Comparison of ENCODE assay signal across 8 cellular contexts in the genomic region with DNA sequence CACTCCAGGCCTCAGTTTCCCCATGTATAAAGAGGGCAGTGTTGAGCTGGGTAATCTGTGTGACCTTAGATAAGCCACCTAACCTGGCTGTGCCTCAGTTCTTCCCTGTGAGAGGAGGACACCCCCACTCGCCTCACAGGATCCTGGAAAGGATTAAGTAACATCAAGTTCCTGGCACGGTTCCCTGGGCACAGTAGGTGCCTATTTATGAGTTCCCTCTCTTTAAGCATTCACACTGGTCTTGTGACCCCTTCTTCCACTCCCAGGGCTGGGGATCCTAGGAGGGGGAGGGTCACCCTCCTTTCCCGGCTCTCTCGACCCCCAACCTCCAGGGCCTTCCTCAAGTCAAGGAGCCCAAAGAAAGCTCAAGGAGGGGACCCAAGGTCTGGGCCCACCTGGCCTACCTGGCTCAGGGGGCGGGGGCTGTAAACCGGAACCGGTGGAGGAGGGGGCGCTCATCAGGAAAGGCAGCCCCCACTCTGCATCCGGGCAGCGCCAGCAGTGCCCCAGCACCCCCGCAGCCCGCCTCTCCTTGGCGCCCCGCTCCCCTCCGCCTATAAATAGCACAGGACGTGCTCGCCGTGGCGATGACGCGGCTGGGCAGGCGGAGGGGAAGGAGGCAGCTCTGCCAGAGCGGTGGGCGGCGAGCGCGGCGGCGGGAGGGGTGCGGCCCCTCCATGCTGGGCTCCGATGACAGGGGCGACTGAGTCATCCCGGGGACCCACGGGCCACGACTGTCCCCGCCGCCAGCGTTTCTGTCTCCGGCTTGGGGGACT. TPM values are rescaled to one million over a fixed set of nuclear protein-coding genes. Genes with fewer than 3 reads are reported as not detected.
A peak's percentile ranks its signal among the peaks of the same experiment; 100 is the strongest.
DNase-seq lines count a peak whose midpoint lies in the region; ATAC-seq and TF ChIP-seq lines count a peak whose summit lies in the region.

No MANE protein-coding gene starts in this region.

- H3K36me3 Mint-ChIP-seq in activated naive CD4-positive, alpha-beta T cell treated with anti-CD3 and anti-CD28 coated beads, Interleukin-2, amount 50 U/mL, for 72 hours: peaks cover 0 to 5% of the 10 kb centered on the region in 2 donors

- no peaks in the 10 kb centered on the region for H3K9me3 ChIP-seq in heart right ventricle
- H3K9me3 ChIP-seq in prostate gland: no peaks in the 10 kb centered on the region

- H3K27ac ChIP-seq in heart right ventricle (peak overlapping the region in 6 of 10 donors; percentile 13 to 50 (median 32)), prostate gland (peak overlapping the region; percentile 59 to 70)

- intact Hi-C loops in heart right ventricle (cut with DNase I): loop anchor here in 5 of 10 donors (2.0 to 5.0 kb wide), 2 partner anchors 33 to 35 kb away; no protein-coding TSS in a partner anchor
- intact Hi-C loops in prostate gland (cut with DNase I): loop anchor here (5.0 kb wide), 1 partner anchor 33 kb away; no protein-coding TSS in a partner anchor

- peak; percentile 67 for TF ChIP-seq POLR2A in prostate gland (IDR thresholded peaks at IDR 0.05)

- 2 to 3% methylated on average over 37 to 39 of the region's 39 CpGs for WGBS in heart right ventricle, 2 donors
- WGBS in prostate gland: under 1% methylated on average over 34 of the region's 39 CpGs

- peak overlapping the region; percentile 14 to 57 (median 50) for H3K4me3 ChIP-seq in heart right ventricle
- H3K4me3 ChIP-seq in prostate gland: peak overlapping the region; percentile 18 to 28

- peak; percentile 51 for DNase-seq in Daoy (ENCODE audit: low read depth)
- DNase-seq in RPMI8226: peak; percentile 74
- peak; percentile 65 to 68 for DNase-seq in activated naive CD4-positive, alpha-beta T cell treated with anti-CD3 and anti-CD28 coated beads, Interleukin-2, amount 50 U/mL, for 72 hours (ENCODE audit: low spot score in 2 of 2)
- peak; percentile 68 to 74 for DNase-seq in heart right ventricle
- DNase-seq in prostate gland (ENCODE audit: low spot score): peak; percentile 94
- peak; percentile 77 for DNase-seq in ureter (ENCODE audit: low spot score)

- TF ChIP-seq CTCF in heart right ventricle (IDR thresholded peaks at IDR 0.05): no peak
- peak in 1 of 4 experiments; percentile 5 for TF ChIP-seq CTCF in prostate gland (IDR thresholded peaks at IDR 0.05)

- ATAC-seq in activated naive CD4-positive, alpha-beta T cell treated with anti-CD3 and anti-CD28 coated beads, Interleukin-2, amount 50 U/mL, for 72 hours: peak; percentile 72 to 78
- ATAC-seq in heart right ventricle (peak; percentile 71 to 92 (median 78)), GM18907 (IDR thresholded peaks at IDR 0.05; ENCODE audit: unreplicated experiment) (no peak), HG03159 (IDR thresholded peaks at IDR 0.05; ENCODE audit: unreplicated experiment) (no peak)

- H3K9me3 Mint-ChIP-seq in activated naive CD4-positive, alpha-beta T cell treated with anti-CD3 and anti-CD28 coated beads, Interleukin-2, amount 50 U/mL, for 72 hours: no peaks in the 10 kb centered on the region

- peak overlapping the region in 1 of 2 donors; percentile 55 for H3K27ac Mint-ChIP-seq in activated naive CD4-positive, alpha-beta T cell treated with anti-CD3 and anti-CD28 coated beads, Interleukin-2, amount 50 U/mL, for 72 hours

- H3K27me3 ChIP-seq in heart right ventricle (peaks cover 0 to 17% (median 2%) of the 10 kb centered on the region in 7 donors), prostate gland (replicated peaks; ENCODE audit: insufficient read depth) (no peaks in the 10 kb centered on the region)

- H3K36me3 ChIP-seq in heart right ventricle (peaks cover 0 to 9% (median 7%) of the 10 kb centered on the region in 9 donors), prostate gland (peaks cover under 1 to 4% of the 10 kb centered on the region in 2 donors)

- H3K4me1 ChIP-seq in heart right ventricle (peaks cover 9 to 25% (median 18%) of the 10 kb centered on the region in 9 donors), prostate gland (replicated peaks) (peaks cover 17% of the 10 kb centered on the region)

RNA-seq across cellular contexts. Expression of gene RPL19, which starts 9.4 kb away (rescaled TPM):
- 2,153 and 2,499 TPM in 2 replicates for total RNA-seq in Daoy (2014; rRNA removed; shearing (Covaris generic))
- 1,000 to 10,000 TPM; 2,719 to 2,768 TPM for total RNA-seq in activated naive CD4-positive, alpha-beta T cell treated with anti-CD3 and anti-CD28 coated beads, Interleukin-2, amount 50 U/mL, for 72 hours
- 1,000 to 10,000 TPM in 3 of 10 donors, 100 to 1,000 TPM in 7; 907 to 1,150 (median 965) TPM for total RNA-seq in heart right ventricle
- 1,000 to 10,000 TPM; 1,654 to 3,029 TPM for polyA plus RNA-seq in heart right ventricle
- 1,000 to 10,000 TPM; 2,194 to 3,634 TPM for total RNA-seq in prostate gland
- 2,156 TPM for total RNA-seq in ureter

RNA-seq across cellular contexts. Expression of gene CACNB1, which starts 12.0 kb away (rescaled TPM):
- total RNA-seq in Daoy (2014; rRNA removed; shearing (Covaris generic)): 0.89 and 1.0 TPM in 2 replicates
- total RNA-seq in activated naive CD4-positive, alpha-beta T cell treated with anti-CD3 and anti-CD28 coated beads, Interleukin-2, amount 50 U/mL, for 72 hours: 10 to 100 TPM; 15.0 to 26.6 TPM
- total RNA-seq in heart right ventricle (1 to 10 TPM; 3.3 to 7.9 (median 4.6) TPM), prostate gland (10 to 100 TPM in 1 of 2 donors, 1 to 10 TPM in 1; 3.4 to 17.8 TPM), ureter (19.1 TPM)
- 10 to 100 TPM in 1 of 2 donors, 1 to 10 TPM in 1; 6.8 to 11.5 TPM for polyA plus RNA-seq in heart right ventricle

RNA-seq across cellular contexts. Expression of gene STAC2, which starts 16.2 kb away (rescaled TPM):
- total RNA-seq in Daoy (2014; rRNA removed; shearing (Covaris generic)): 0.06 TPM in 1 of 2 replicates, not detected in the other
- not detected for total RNA-seq in activated naive CD4-positive, alpha-beta T cell treated with anti-CD3 and anti-CD28 coated beads, Interleukin-2, amount 50 U/mL, for 72 hours
- 1 to 10 TPM in 3 of 10 donors, under 1 TPM in 6, not detected in 1; 0.09 to 2.0 (median 0.37) TPM for total RNA-seq in heart right ventricle
- polyA plus RNA-seq in heart right ventricle: 1 to 10 TPM in 1 of 2 donors, under 1 TPM in 1; 0.51 to 4.9 TPM
- total RNA-seq in prostate gland: 1 to 10 TPM; 3.9 to 4.8 TPM
- total RNA-seq in ureter: 1.6 TPM

RNA-seq across cellular contexts. Expression of gene ARL5C, which starts 43.5 kb away (rescaled TPM):
- total RNA-seq in Daoy (2014; rRNA removed; shearing (Covaris generic)): not detected in 2 replicates
- under 1 TPM in 1 of 2 donors, not detected in 1; 0.25 TPM for total RNA-seq in activated naive CD4-positive, alpha-beta T cell treated with anti-CD3 and anti-CD28 coated beads, Interleukin-2, amount 50 U/mL, for 72 hours
- not detected for total RNA-seq in heart right ventricle
- polyA plus RNA-seq in heart right ventricle: not detected
- not detected for total RNA-seq in prostate gland
- total RNA-seq in ureter: not detected

RNA-seq across cellular contexts. Expression of gene PLXDC1, which starts 58.1 kb away (rescaled TPM):
- 0.11 TPM in 1 of 2 replicates, not detected in the other for total RNA-seq in Daoy (2014; rRNA removed; shearing (Covaris generic))
- 10 to 100 TPM in 1 of 2 donors, 1 to 10 TPM in 1; 1.5 to 10.6 TPM for total RNA-seq in activated naive CD4-positive, alpha-beta T cell treated with anti-CD3 and anti-CD28 coated beads, Interleukin-2, amount 50 U/mL, for 72 hours
- total RNA-seq in heart right ventricle (10 to 100 TPM in 7 of 10 donors, 1 to 10 TPM in 3; 9.1 to 21.3 (median 11.2) TPM), prostate gland (1 to 10 TPM; 3.9 to 5.4 TPM), ureter (13.0 TPM)
- 10 to 100 TPM in 1 of 2 donors, 1 to 10 TPM in 1; 7.3 to 20.0 TPM for polyA plus RNA-seq in heart right ventricle

Comparison
In these comparisons a context has a peak if more than half of its experiments do, and no peak if none do; other contexts are left out.
1. ATAC-seq: peak in activated naive CD4-positive, alpha-beta T cell treated with anti-CD3 and anti-CD28 coated beads, Interleukin-2, amount 50 U/mL, for 72 hours (2 of 2) and heart right ventricle (8 of 8); none in GM18907 (single experiment) and HG03159 (single experiment).
2. Peak in every context shown above with its lines, with median percentiles within 50 percentile points of each other: DNase-seq.